In genomic region chr12:121709478-121709890, GRCh38 we compare ENCODE assay signal across 12 cellular contexts. TPM values are rescaled to one million over a fixed set of nuclear protein-coding genes. Genes with fewer than 3 reads are reported as not detected.
DNase-seq lines count a peak whose midpoint lies in the region; ATAC-seq and TF ChIP-seq lines count a peak whose summit lies in the region.
"Had no signal": no experiment of that assay in that cellular context is flagged by ENCODE, and none has a peak within 500 bp of the region (broad histone marks: within the 10 kb centered on the region; RNA-seq: fewer than 3 reads in every experiment).

No MANE protein-coding gene starts in this region.

- peaks cover 4% of the 10 kb centered on the region; the same call in 1 of the 2 replicates for H3K9me3 ChIP-seq in OCI-LY3 (ENCODE audit: insufficient read depth, low read length)

- no peak for TF ChIP-seq CTCF in OCI-LY3 (IDR thresholded peaks at IDR 0.05; ENCODE audit: low read depth, low read length)
- no peak for TF ChIP-seq CTCF in endothelial cell (IDR thresholded peaks at IDR 0.05; ENCODE audit: unreplicated experiment)
- TF ChIP-seq CTCF in WTC11 (IDR thresholded peaks at IDR 0.05) = no peak

- H3K79me2 ChIP-seq in OCI-LY3 (ENCODE audit: low read length) = peaks cover 16% of the 10 kb centered on the region

- H3K4me2 ChIP-seq in OCI-LY3 (ENCODE audit: low read length) = no peak overlapping the region

- H2AFZ ChIP-seq in OCI-LY3 (ENCODE audit: low read depth, low read length) = no peak overlapping the region

- H3K9ac ChIP-seq in OCI-LY3 (ENCODE audit: low read length) = no peak overlapping the region

- ATAC-seq in WTC11 = no peak

- H3K27ac Mint-ChIP-seq in endothelial cell (ENCODE audit: unreplicated experiment) (peak overlapping the region; percentile 85), WTC11 (no peak overlapping the region)
- H3K27ac Mint-ChIP-seq: activated CD4-positive, alpha-beta T cell treated with anti-CD3 and anti-CD28 coated beads, Interleukin-2, amount 10 ng/mL, durations not matched to agents 7 days and 5 days had no signal

- H3K27ac ChIP-seq in OCI-LY3 (ENCODE audit: low read length) = peak overlapping the region; percentile 68; the same call in 1 of the 2 replicates
- H3K27ac ChIP-seq: dorsolateral prefrontal cortex, SK-N-MC had no signal

- H3K27me3 Mint-ChIP-seq in endothelial cell (ENCODE audit: unreplicated experiment) = peaks cover 8% of the 10 kb centered on the region
- peaks cover 13% of the 10 kb centered on the region for H3K27me3 Mint-ChIP-seq in WTC11 (ENCODE audit: low read depth)

- no peaks in the 10 kb centered on the region for H3K36me3 ChIP-seq in OCI-LY3 (replicated peaks; ENCODE audit: low read depth, low read length)

- H4K20me1 ChIP-seq in OCI-LY3 (ENCODE audit: insufficient read depth, low read length) = no peaks in the 10 kb centered on the region

- H3K36me3 Mint-ChIP-seq in endothelial cell (ENCODE audit: low read depth, unreplicated experiment) (peaks cover 4% of the 10 kb centered on the region), WTC11 (no peaks in the 10 kb centered on the region)

- H3K9me3 Mint-ChIP-seq in endothelial cell (ENCODE audit: unreplicated experiment) (no peaks in the 10 kb centered on the region), WTC11 (peaks cover 7% of the 10 kb centered on the region)

- H3K4me1 Mint-ChIP-seq in endothelial cell (ENCODE audit: unreplicated experiment) = peaks cover 23% of the 10 kb centered on the region
- H3K4me1 Mint-ChIP-seq in WTC11 = peaks cover 11% of the 10 kb centered on the region

- POLR2A ChIA-PET in WTC11 (lab: Charles Lee) = no interaction called here

- H3K4me3 Mint-ChIP-seq in endothelial cell (ENCODE audit: unreplicated experiment) = no peak overlapping the region
- no peak overlapping the region for H3K4me3 Mint-ChIP-seq in WTC11
- H3K4me3 Mint-ChIP-seq: activated CD4-positive, alpha-beta T cell treated with anti-CD3 and anti-CD28 coated beads, Interleukin-2, amount 10 ng/mL, durations not matched to agents 7 days and 5 days had no signal

- H3K4me3 ChIP-seq in OCI-LY3 (ENCODE audit: low read length) = no peak overlapping the region
- H3K4me3 ChIP-seq: dorsolateral prefrontal cortex, SK-N-MC had no signal

- CTCF ChIA-PET in WTC11 (lab: Charles Lee) = interaction anchor here (1.2 kb wide), 1 partner anchor 85 kb away, joined by 3 read pairs; no protein-coding TSS in a partner anchor

- DNase-seq in Daoy (ENCODE audit: low read depth) (peak; percentile 73), endothelial cell (ENCODE audit: low spot score) (no peak), myocyte (ENCODE audit: low read depth) (peak; percentile 41), superior temporal gyrus (ENCODE audit: extremely low spot score) (no peak), WTC11 (ENCODE audit: low spot score) (no peak)
- DNase-seq in stimulated activated CD4-positive, alpha-beta T cell treated with anti-CD3 and anti-CD28 coated beads, Interleukin-2, amount 100 ng/mL, for 48 hours = no peak
- no peak for DNase-seq in activated CD4-positive, alpha-beta T cell treated with anti-CD3 and anti-CD28 coated beads, Interleukin-2, amount 50 U/mL, for 1 hour
- DNase-seq: activated CD4-positive, alpha-beta T cell treated with anti-CD3 and anti-CD28 coated beads, Interleukin-2, amount 10 ng/mL, durations not matched to agents 7 days and 5 days; dorsolateral prefrontal cortex; stimulated activated CD4-positive, alpha-beta T cell treated with anti-CD3 and anti-CD28 coated beads, Interleukin-4, amount 100 ng/mL, for 24 hours had no signal

- H3K27me3 ChIP-seq in OCI-LY3 (ENCODE audit: low read depth, low read length) = no peaks in the 10 kb centered on the region
- H3K27me3 ChIP-seq: dorsolateral prefrontal cortex had no signal

- H3K4me1 ChIP-seq in OCI-LY3 (ENCODE audit: low read length) = peaks cover 41% of the 10 kb centered on the region

TF ChIP-seq in WTC11, 78 proteins besides CTCF, POLR2A, EP300 and RAD21:
- TF ChIP-seq RELA (CRISPR knock-in tag; IDR thresholded peaks at IDR 0.05; ENCODE audit: borderline replicate concordance) (no peak), ETV6 (CRISPR knock-in tag; IDR thresholded peaks at IDR 0.05) (no peak), TEAD1 (CRISPR knock-in tag; IDR thresholded peaks at IDR 0.05) (no peak), TEAD4 (CRISPR knock-in tag; IDR thresholded peaks at IDR 0.05) (no peak), GABPB1 (CRISPR knock-in tag; IDR thresholded peaks at IDR 0.05) (no peak), SMAD4 (CRISPR knock-in tag; IDR thresholded peaks at IDR 0.05) (no peak), ZBTB21 (CRISPR knock-in tag; IDR thresholded peaks at IDR 0.05; ENCODE audit: borderline replicate concordance) (no peak), TCF7 (CRISPR knock-in tag; IDR thresholded peaks at IDR 0.05; ENCODE audit: low read depth) (no peak), JUN (CRISPR knock-in tag; IDR thresholded peaks at IDR 0.05) (no peak), USF1 (CRISPR knock-in tag; IDR thresholded peaks at IDR 0.05) (no peak), STAT6 (CRISPR knock-in tag; conservative IDR thresholded peaks at IDR 0.05; ENCODE audit: low read depth) (no peak), RORB (CRISPR knock-in tag; IDR thresholded peaks at IDR 0.05) (no peak), ATF6 (CRISPR knock-in tag; IDR thresholded peaks at IDR 0.05) (no peak), ATF3 (CRISPR knock-in tag; conservative IDR thresholded peaks at IDR 0.05) (no peak)

RNA-seq across cellular contexts. Expression of gene TMEM120B, which starts 3.1 kb away (rescaled TPM):
- total RNA-seq in Daoy (2014; rRNA removed; shearing (Covaris generic)) = 2.3 and 3.9 TPM in 2 replicates
- 10.3 TPM for total RNA-seq in endothelial cell (ENCODE audit: unreplicated experiment)
- 25.2 and 25.3 TPM in 2 replicates for total RNA-seq in myocyte
- 18.6 TPM for polyA plus RNA-seq in myocyte (2012)
- total RNA-seq in WTC11 (2021) = 30.7 to 36.9 TPM (median 33.6 TPM) in 3 replicates

RNA-seq across cellular contexts. Expression of gene MORN3, which starts 40.0 kb away (rescaled TPM):
- 0.80 TPM in 1 of 2 replicates, not detected in the other for total RNA-seq in Daoy (2014; rRNA removed; shearing (Covaris generic))
- total RNA-seq in endothelial cell (ENCODE audit: unreplicated experiment) (1.2 TPM), myocyte (not detected in 2 replicates), WTC11 (2021) (0.37 to 0.80 TPM (median 0.50 TPM) in 3 replicates)
- polyA plus RNA-seq in myocyte (2012) = 0.44 TPM

Comparison
In these comparisons a context has a peak if more than half of its experiments do, and no peak if none do; other contexts are left out.
1. DNase-seq: peak in Daoy (single experiment) and myocyte (single experiment); none in endothelial cell (single experiment), superior temporal gyrus (single experiment), stimulated activated CD4-positive, alpha-beta T cell treated with anti-CD3 and anti-CD28 coated beads, Interleukin-2, amount 100 ng/mL, for 48 hours (0 of 2), activated CD4-positive, alpha-beta T cell treated with anti-CD3 and anti-CD28 coated beads, Interleukin-2, amount 50 U/mL, for 1 hour (single experiment) and WTC11 (single experiment).